Comparison of ENCODE assay signal across 8 cellular contexts in the genomic region with DNA sequence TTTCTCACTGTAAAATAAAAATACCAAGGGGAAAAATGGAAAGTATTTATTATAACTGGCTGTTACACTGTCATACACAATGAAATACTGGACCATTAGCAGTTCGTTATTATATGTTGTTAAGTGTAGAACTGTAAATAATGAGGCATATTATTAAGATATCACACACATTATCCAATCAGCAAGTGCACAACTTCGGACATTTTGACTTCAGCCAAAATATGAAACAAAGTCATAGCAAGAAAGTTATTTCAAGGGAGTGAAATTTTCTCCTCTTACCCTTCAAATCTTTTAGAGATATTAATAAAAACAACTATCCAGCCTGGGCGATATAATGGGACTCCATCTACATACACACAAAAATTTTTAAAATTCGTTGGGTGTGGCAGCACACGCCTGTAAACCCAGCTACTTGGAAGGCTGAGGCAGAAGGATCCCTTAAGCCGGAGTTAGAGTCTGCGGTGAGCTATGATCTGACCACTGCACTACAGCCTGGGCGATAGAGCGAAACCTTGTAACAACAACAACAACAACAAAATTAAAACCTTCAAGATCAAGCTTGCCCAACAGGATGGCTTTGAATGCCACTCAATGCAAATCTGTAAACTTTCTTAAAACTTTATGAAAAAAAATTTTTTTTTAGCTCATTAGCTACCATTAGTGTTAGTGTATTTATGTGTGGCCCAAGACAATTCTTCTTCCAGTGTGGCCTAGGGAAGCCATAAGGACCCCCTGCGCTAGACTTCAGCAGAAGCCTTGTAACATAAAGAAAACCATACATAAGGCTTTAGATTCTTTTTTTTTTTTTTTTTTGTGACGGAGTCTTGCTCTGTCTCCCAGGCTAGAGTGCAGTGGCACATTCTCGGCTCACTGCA. TPM values are rescaled to one million over a fixed set of nuclear protein-coding genes. Genes with fewer than 3 reads are reported as not detected.
DNase-seq lines count a peak whose midpoint lies in the region; ATAC-seq and TF ChIP-seq lines count a peak whose summit lies in the region.

No MANE protein-coding gene starts in this region.

- no peaks in the 10 kb centered on the region for H3K27me3 ChIP-seq in subcutaneous abdominal adipose tissue (ENCODE audit: control insufficient read depth in 5 of 5, insufficient read depth in 4 of 5, low read length in 5 of 5)

- H3K9me3 Mint-ChIP-seq in T-helper 2 cell treated with Interferon-gamma antibody and Interleukin-4, amounts not matched to agents 5 μg/mL and 100 μg/mL, for 36 hours, result peaks cover 13% of the 10 kb centered on the region
- H3K9me3 Mint-ChIP-seq in glutamatergic neuron (ENCODE audit: unreplicated experiment), result peaks cover 3% of the 10 kb centered on the region

- H3K4me3 Mint-ChIP-seq in T-helper 2 cell treated with Interferon-gamma antibody and Interleukin-4, amounts not matched to agents 5 μg/mL and 100 μg/mL, for 36 hours, result peak overlapping the region; percentile 92
- peak overlapping the region; percentile 30 for H3K4me3 Mint-ChIP-seq in glutamatergic neuron (ENCODE audit: unreplicated experiment)

- H3K27ac Mint-ChIP-seq in T-helper 2 cell treated with Interferon-gamma antibody and Interleukin-4, amounts not matched to agents 5 μg/mL and 100 μg/mL, for 36 hours, result peak overlapping the region; percentile 99
- no peak overlapping the region for H3K27ac Mint-ChIP-seq in glutamatergic neuron (ENCODE audit: unreplicated experiment)

- H3K4me3 ChIP-seq in subcutaneous abdominal adipose tissue (ENCODE audit: low read depth in 1 of 5, low read length in 5 of 5), result peak overlapping the region; percentile 81 to 98 (median 83)

- H3K4me1 Mint-ChIP-seq in T-helper 2 cell treated with Interferon-gamma antibody and Interleukin-4, amounts not matched to agents 5 μg/mL and 100 μg/mL, for 36 hours (ENCODE audit: low read depth), result peaks cover 59% of the 10 kb centered on the region
- no peaks in the 10 kb centered on the region for H3K4me1 Mint-ChIP-seq in glutamatergic neuron (ENCODE audit: low read depth, unreplicated experiment)

- H3K4me1 ChIP-seq in subcutaneous abdominal adipose tissue (ENCODE audit: control insufficient read depth in 5 of 5, insufficient read depth in 5 of 5, low read length in 5 of 5), result peaks cover 0 to 27% (median 19%) of the 10 kb centered on the region in 5 donors

- no peak for TF ChIP-seq CTCF in glutamatergic neuron (IDR thresholded peaks at IDR 0.05; ENCODE audit: partially characterized antibody, unreplicated experiment)

- peak; percentile 16 for ATAC-seq in GM21723 (IDR thresholded peaks at IDR 0.05; ENCODE audit: unreplicated experiment)
- no peak for ATAC-seq in GM21576 (IDR thresholded peaks at IDR 0.05; ENCODE audit: unreplicated experiment)

- no peaks in the 10 kb centered on the region for H3K9me3 ChIP-seq in subcutaneous abdominal adipose tissue (ENCODE audit: control insufficient read depth in 5 of 5, low read length in 5 of 5)

- H3K27me3 Mint-ChIP-seq in T-helper 2 cell treated with Interferon-gamma antibody and Interleukin-4, amounts not matched to agents 5 μg/mL and 100 μg/mL, for 36 hours (ENCODE audit: low read depth), result no peaks in the 10 kb centered on the region
- peaks cover 2% of the 10 kb centered on the region for H3K27me3 Mint-ChIP-seq in glutamatergic neuron (ENCODE audit: unreplicated experiment)

- H3K9ac ChIP-seq in subcutaneous abdominal adipose tissue (ENCODE audit: low read length in 5 of 5), result peak overlapping the region in 3 of 5 donors; percentile 74 to 91 (median 88)

- peaks cover 34% of the 10 kb centered on the region for H3K36me3 Mint-ChIP-seq in T-helper 2 cell treated with Interferon-gamma antibody and Interleukin-4, amounts not matched to agents 5 μg/mL and 100 μg/mL, for 36 hours (ENCODE audit: low read depth)
- H3K36me3 Mint-ChIP-seq in glutamatergic neuron (ENCODE audit: unreplicated experiment), result no peaks in the 10 kb centered on the region

- H3K36me3 ChIP-seq in subcutaneous abdominal adipose tissue (ENCODE audit: control insufficient read depth in 5 of 5, insufficient read depth in 5 of 5, low read length in 5 of 5), result no peaks in the 10 kb centered on the region

- peak; percentile 11 for DNase-seq in A172 (ENCODE audit: low spot score)
- DNase-seq in T-helper 2 cell treated with Interferon-gamma antibody and Interleukin-4, amounts not matched to agents 5 μg/mL and 100 μg/mL, for 36 hours (ENCODE audit: low spot score), result no peak
- no peak for DNase-seq in glutamatergic neuron
- no peak for DNase-seq in hippocampal formation (lab: John Stamatoyannopoulos, UW)
- DNase-seq in activated CD4-positive, CD25-positive, alpha-beta regulatory T cell (lab: John Stamatoyannopoulos, UW), result no peak

- peak overlapping the region; percentile 93 for H3K27ac ChIP-seq in subcutaneous abdominal adipose tissue (ENCODE audit: low read depth, low read length)

RNA-seq across cellular contexts. Expression of gene CISD2, which starts 1.3 kb away (rescaled TPM):
- total RNA-seq in A172 (2014; rRNA removed; shearing (Covaris generic)), result 67.8 and 105 TPM in 2 replicates
- 22.7 TPM for total RNA-seq in glutamatergic neuron (ENCODE audit: unreplicated experiment)

RNA-seq across cellular contexts. Expression of gene UBE2D3, which starts 40.2 kb away (rescaled TPM):
- 319 and 360 TPM in 2 replicates for total RNA-seq in A172 (2014; rRNA removed; shearing (Covaris generic))
- 261 TPM for total RNA-seq in glutamatergic neuron (ENCODE audit: unreplicated experiment)
